In genomic region chr7:35253680-35254495, GRCh38 we compare ENCODE assay signal across 8 cellular contexts. TPM values are rescaled to one million over a fixed set of nuclear protein-coding genes. Genes with fewer than 3 reads are reported as not detected.
DNase-seq lines count a peak whose midpoint lies in the region; ATAC-seq and TF ChIP-seq lines count a peak whose summit lies in the region.

A gene with protein sequence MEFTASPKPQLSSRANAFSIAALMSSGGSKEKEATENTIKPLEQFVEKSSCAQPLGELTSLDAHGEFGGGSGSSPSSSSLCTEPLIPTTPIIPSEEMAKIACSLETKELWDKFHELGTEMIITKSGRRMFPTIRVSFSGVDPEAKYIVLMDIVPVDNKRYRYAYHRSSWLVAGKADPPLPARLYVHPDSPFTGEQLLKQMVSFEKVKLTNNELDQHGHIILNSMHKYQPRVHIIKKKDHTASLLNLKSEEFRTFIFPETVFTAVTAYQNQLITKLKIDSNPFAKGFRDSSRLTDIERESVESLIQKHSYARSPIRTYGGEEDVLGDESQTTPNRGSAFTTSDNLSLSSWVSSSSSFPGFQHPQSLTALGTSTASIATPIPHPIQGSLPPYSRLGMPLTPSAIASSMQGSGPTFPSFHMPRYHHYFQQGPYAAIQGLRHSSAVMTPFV (minus strand): TSS chr7:35254100. CDS start chr7:35253620, 480 bp downstream.

- intact Hi-C loops in PC-9 (cut with micrococcal nuclease; ENCODE audit: unreplicated experiment), result no loop called here

- H3K27ac Mint-ChIP-seq in CD4-positive, CD25-positive, alpha-beta regulatory T cell, result peak within 1 kb of the TSS in 1 of 3 donors; percentile 20
- H3K27ac Mint-ChIP-seq in T-helper 2 cell treated with Interferon-gamma antibody and Interleukin-4, amounts not matched to agents 5 μg/mL and 100 μg/mL, for 36 hours, result peak within 1 kb of the TSS; percentile 20

- no peaks in the 10 kb centered on the region for H3K79me2 ChIP-seq in PC-9 (ENCODE audit: low read depth)

- H3F3A ChIP-seq in PC-9 (ENCODE audit: insufficient read depth, low read depth), result no peaks in the 10 kb centered on the region

- peaks cover 13% of the 10 kb centered on the region for H3K4me1 ChIP-seq in CD4-positive, CD25-positive, alpha-beta regulatory T cell (ENCODE audit: control insufficient read depth, insufficient read depth, low read length, poor library complexity, severe bottlenecking)
- H3K4me1 ChIP-seq in neutrophil (ENCODE audit: control insufficient read depth in 1 of 2, insufficient read depth in 1 of 2, low read depth in 1 of 2, low read length in 1 of 2) (peaks cover 17 to 19% of the 10 kb centered on the region in 2 experiments), PC-9 (replicated peaks; ENCODE audit: insufficient read depth) (peaks cover 4% of the 10 kb centered on the region; the same call in 1 of the 2 replicates)

- BruUV-seq in PC-9 (replicated peaks; lab: Mats Ljungman, UMichigan), result no TSS peak

- peaks cover 12 to 33% (median 27%) of the 10 kb centered on the region in 4 donors for H3K4me1 Mint-ChIP-seq in CD4-positive, CD25-positive, alpha-beta regulatory T cell
- peaks cover 15% of the 10 kb centered on the region for H3K4me1 Mint-ChIP-seq in T-helper 2 cell treated with Interferon-gamma antibody and Interleukin-4, amounts not matched to agents 5 μg/mL and 100 μg/mL, for 36 hours (ENCODE audit: low read depth)

- H3K36me3 Mint-ChIP-seq in CD4-positive, CD25-positive, alpha-beta regulatory T cell, result no peaks in the 10 kb centered on the region
- H3K36me3 Mint-ChIP-seq in T-helper 2 cell treated with Interferon-gamma antibody and Interleukin-4, amounts not matched to agents 5 μg/mL and 100 μg/mL, for 36 hours (ENCODE audit: low read depth), result peaks cover 4% of the 10 kb centered on the region

- H3K9me3 ChIP-seq in CD4-positive, CD25-positive, alpha-beta regulatory T cell (ENCODE audit: control insufficient read depth in 2 of 2, low read length in 2 of 2), result no peaks in the 10 kb centered on the region
- H3K9me3 ChIP-seq in neutrophil, result no peaks in the 10 kb centered on the region
- no peaks in the 10 kb centered on the region for H3K9me3 ChIP-seq in PC-9 (ENCODE audit: insufficient read depth, low read depth)

- TF ChIP-seq CTCF in foreskin fibroblast (IDR thresholded peaks at IDR 0.05; ENCODE audit: low read depth, low read length) (no peak), neutrophil (IDR thresholded peaks at IDR 0.05) (no peak), PC-9 (conservative IDR thresholded peaks at IDR 0.05) (no peak)

- DNase-seq in CD4-positive, CD25-positive, alpha-beta regulatory T cell, result peak; percentile 5 to 60 (median 30)
- DNase-seq in HEK293T (ENCODE audit: extremely low spot score) (peak; percentile 86), foreskin fibroblast (peak; percentile 44 to 83), PC-9 (no peak), NCI-H146 (lab: John Stamatoyannopoulos, UW) (no peak), activated gamma-delta T cell treated with Interleukin-2 at 50 U/mL for 16 hours (no peak)
- peak; percentile 44 for DNase-seq in T-helper 2 cell treated with Interferon-gamma antibody and Interleukin-4, amounts not matched to agents 5 μg/mL and 100 μg/mL, for 36 hours (ENCODE audit: low spot score)

- no peaks in the 10 kb centered on the region for H4K20me1 ChIP-seq in PC-9 (ENCODE audit: insufficient read depth)

- H3K36me3 ChIP-seq in CD4-positive, CD25-positive, alpha-beta regulatory T cell (ENCODE audit: control insufficient read depth, insufficient read depth, low read length), result no peaks in the 10 kb centered on the region
- H3K36me3 ChIP-seq in neutrophil (no peaks in the 10 kb centered on the region), PC-9 (ENCODE audit: low read depth) (no peaks in the 10 kb centered on the region)

- H3K27me3 Mint-ChIP-seq in CD4-positive, CD25-positive, alpha-beta regulatory T cell, result peaks cover 88% of the 10 kb centered on the region
- peaks cover 90% of the 10 kb centered on the region for H3K27me3 Mint-ChIP-seq in T-helper 2 cell treated with Interferon-gamma antibody and Interleukin-4, amounts not matched to agents 5 μg/mL and 100 μg/mL, for 36 hours (ENCODE audit: low read depth)

- POLR2A ChIA-PET in HEK293T (lab: Yijun Ruan, JAX), result interaction anchor here (0.6 kb wide), 1 partner anchor 26 kb away, joined by 3 read pairs; no protein-coding TSS in a partner anchor
- POLR2A ChIA-PET in PC-9 (lab: Charles Lee; ENCODE audit: unreplicated experiment), result no interaction called here

- no peak within 1 kb of the TSS for H3K4me2 ChIP-seq in PC-9

- H3K27me3 ChIP-seq in CD4-positive, CD25-positive, alpha-beta regulatory T cell (ENCODE audit: control insufficient read depth, insufficient read depth, low read length), result peaks cover 61% of the 10 kb centered on the region
- H3K27me3 ChIP-seq in neutrophil (peaks cover 100% of the 10 kb centered on the region), PC-9 (ENCODE audit: insufficient read depth, low read depth) (no peaks in the 10 kb centered on the region)

- H3K27ac ChIP-seq in CD4-positive, CD25-positive, alpha-beta regulatory T cell (ENCODE audit: insufficient read depth, low read length, poor library complexity, severe bottlenecking), result no peak within 1 kb of the TSS
- no peak within 1 kb of the TSS for H3K27ac ChIP-seq in neutrophil
- no peak within 1 kb of the TSS for H3K27ac ChIP-seq in PC-9

- peak; percentile 46 to 68 for ATAC-seq in CD4-positive, CD25-positive, alpha-beta regulatory T cell (ENCODE audit: low read depth in 2 of 2)

- H3K4me3 Mint-ChIP-seq in CD4-positive, CD25-positive, alpha-beta regulatory T cell, result peak within 1 kb of the TSS; percentile 79 to 86 (median 84)
- peak within 1 kb of the TSS; percentile 76 for H3K4me3 Mint-ChIP-seq in T-helper 2 cell treated with Interferon-gamma antibody and Interleukin-4, amounts not matched to agents 5 μg/mL and 100 μg/mL, for 36 hours

- CTCF ChIA-PET in HEK293T (lab: Yijun Ruan, JAX), result no interaction called here
- CTCF ChIA-PET in PC-9 (lab: Charles Lee), result no interaction called here

- H3K9me2 ChIP-seq in PC-9 (ENCODE audit: insufficient read depth), result no peaks in the 10 kb centered on the region

- H3K4me3 ChIP-seq in CD4-positive, CD25-positive, alpha-beta regulatory T cell (ENCODE audit: low read depth, low read length), result peak within 1 kb of the TSS; percentile 37
- H3K4me3 ChIP-seq in foreskin fibroblast (ENCODE audit: low read depth in 1 of 2, low read length in 2 of 2) (peak within 1 kb of the TSS; percentile 35 to 52), neutrophil (ENCODE audit: low read depth in 1 of 2, low read length in 1 of 2) (peak within 1 kb of the TSS; percentile 32 to 35), PC-9 (no peak within 1 kb of the TSS)

- H2AFZ ChIP-seq in PC-9, result no peak within 1 kb of the TSS

- peaks cover 0 to 10% (median 0%) of the 10 kb centered on the region in 7 donors for H3K9me3 Mint-ChIP-seq in CD4-positive, CD25-positive, alpha-beta regulatory T cell
- peaks cover 4% of the 10 kb centered on the region for H3K9me3 Mint-ChIP-seq in T-helper 2 cell treated with Interferon-gamma antibody and Interleukin-4, amounts not matched to agents 5 μg/mL and 100 μg/mL, for 36 hours

TF ChIP-seq in HEK293T, 16 proteins besides CTCF, POLR2A, EP300 and RAD21:
- TF ChIP-seq CTBP1 (IDR thresholded peaks at IDR 0.05; ENCODE audit: borderline replicate concordance), result no peak
- TF ChIP-seq ZNF384 (IDR thresholded peaks at IDR 0.05), result no peak
- TF ChIP-seq ELF4 (IDR thresholded peaks at IDR 0.05), result peak; percentile 59
- TF ChIP-seq L3MBTL2 (conservative IDR thresholded peaks at IDR 0.05), result peak; percentile 94
TF ChIP-seq in HEK293T: peak in this region for 2.

RNA-seq across cellular contexts. Expression of the gene that starts here (rescaled TPM):
- 1.5 TPM for total RNA-seq in CD4-positive, CD25-positive, alpha-beta regulatory T cell
- under 1 TPM in 1 of 4 donors, not detected in 3; 0.12 TPM for polyA plus RNA-seq in CD4-positive, CD25-positive, alpha-beta regulatory T cell
- 1.1 and 1.7 TPM in 2 replicates for total RNA-seq in PC-9 (2021)

Comparison
In these comparisons a context has a peak if more than half of its experiments do, and no peak if none do; other contexts are left out.
1. DNase-seq: peak in CD4-positive, CD25-positive, alpha-beta regulatory T cell (3 of 3), HEK293T (single experiment), T-helper 2 cell treated with Interferon-gamma antibody and Interleukin-4, amounts not matched to agents 5 μg/mL and 100 μg/mL, for 36 hours (single experiment) and foreskin fibroblast (2 of 2); none in PC-9 (0 of 2), NCI-H146 (single experiment) and activated gamma-delta T cell treated with Interleukin-2 at 50 U/mL for 16 hours (single experiment).